11 cellular contexts compared by ENCODE assay signal in genomic region chr16:79768594-79768993, GRCh38.
DNase-seq lines count a peak whose midpoint lies in the region; ATAC-seq and TF ChIP-seq lines count a peak whose summit lies in the region.
"Had no signal": no experiment of that assay in that cellular context is flagged by ENCODE, and none has a peak within 500 bp of the region (broad histone marks: within the 10 kb centered on the region; RNA-seq: fewer than 3 reads in every experiment).

No MANE protein-coding gene starts in this region.

- H3K9me3 ChIP-seq in mucosa of rectum (ENCODE audit: control insufficient read depth in 2 of 2, low read length in 2 of 2) = no peaks in the 10 kb centered on the region
- no peaks in the 10 kb centered on the region for H3K9me3 ChIP-seq in thoracic aorta

- ATAC-seq in thoracic aorta (ENCODE audit: insufficient number of reproducible peaks, low FRiP score, low read depth) = no peak
- ATAC-seq: activated naive CD4-positive, alpha-beta T cell treated with anti-CD3 and anti-CD28 coated beads, Interleukin-2, amount 50 U/mL, for 72 hours had no signal

- DNase-seq in DMS53 (lab: John Stamatoyannopoulos, UW) (peak; percentile 10), DMS53 treated with DMSO at 0.1 percent for 48 hours (lab: John Stamatoyannopoulos, UW; ENCODE audit: unreplicated experiment) (no peak), cerebellum (ENCODE audit: low spot score) (peak; percentile 49), thoracic aorta (ENCODE audit: low spot score) (no peak), NCI-H748 treated with DMSO at 0.1 percent for 48 hours (lab: John Stamatoyannopoulos, UW) (no peak), HK-2 (ENCODE audit: unreplicated experiment) (no peak)
- no peak for DNase-seq in stimulated activated CD4-positive, alpha-beta T cell treated with anti-CD3 and anti-CD28 coated beads, Interleukin-2, amount 100 ng/mL, for 48 hours
- DNase-seq: 8988T; stimulated activated CD4-positive, alpha-beta T cell treated with anti-CD3 and anti-CD28 coated beads, Interleukin-4, amount 100 ng/mL, for 1 hour had no signal

- H3K4me1 ChIP-seq in mucosa of rectum (ENCODE audit: control insufficient read depth in 2 of 2, insufficient read depth in 2 of 2, low read length in 2 of 2) (peaks cover 39 to 47% of the 10 kb centered on the region in 2 donors), thoracic aorta (ENCODE audit: control insufficient read depth in 1 of 2, low read depth in 2 of 2) (peaks cover 9 to 26% of the 10 kb centered on the region in 2 donors)

- peak overlapping the region; percentile 26 to 66 for H3K9ac ChIP-seq in mucosa of rectum (ENCODE audit: low read depth in 1 of 2, low read length in 2 of 2)

- no peak for TF ChIP-seq CTCF in thoracic aorta (IDR thresholded peaks at IDR 0.05)

- H3K4me3 ChIP-seq in mucosa of rectum (ENCODE audit: low read length in 2 of 2) (peak overlapping the region; percentile 59 to 71), thoracic aorta (peak overlapping the region; percentile 60)

- H3K27me3 ChIP-seq in mucosa of rectum (ENCODE audit: control insufficient read depth in 2 of 2, insufficient read depth in 2 of 2, low read length in 2 of 2) = no peaks in the 10 kb centered on the region
- no peaks in the 10 kb centered on the region for H3K27me3 ChIP-seq in thoracic aorta (replicated peaks; ENCODE audit: insufficient read depth)

- H3K27ac ChIP-seq in mucosa of rectum (ENCODE audit: low read depth in 2 of 2, low read length in 2 of 2) (peak overlapping the region; percentile 73 to 81), thoracic aorta (peak overlapping the region; percentile 75 to 82)

- H3K36me3 ChIP-seq in mucosa of rectum (ENCODE audit: control insufficient read depth in 2 of 2, insufficient read depth in 2 of 2, low read length in 2 of 2) = no peaks in the 10 kb centered on the region
- no peaks in the 10 kb centered on the region for H3K36me3 ChIP-seq in thoracic aorta

Comparison
In these comparisons a context has a peak if more than half of its experiments do, and no peak if none do; other contexts are left out.
1. DNase-seq: peak in DMS53 (single experiment) and cerebellum (single experiment); none in DMS53 treated with DMSO at 0.1 percent for 48 hours (single experiment), thoracic aorta (single experiment), NCI-H748 treated with DMSO at 0.1 percent for 48 hours (single experiment), stimulated activated CD4-positive, alpha-beta T cell treated with anti-CD3 and anti-CD28 coated beads, Interleukin-2, amount 100 ng/mL, for 48 hours (0 of 2) and HK-2 (single experiment).